ENCODE assay signal across 9 cellular contexts in the genomic region with DNA sequence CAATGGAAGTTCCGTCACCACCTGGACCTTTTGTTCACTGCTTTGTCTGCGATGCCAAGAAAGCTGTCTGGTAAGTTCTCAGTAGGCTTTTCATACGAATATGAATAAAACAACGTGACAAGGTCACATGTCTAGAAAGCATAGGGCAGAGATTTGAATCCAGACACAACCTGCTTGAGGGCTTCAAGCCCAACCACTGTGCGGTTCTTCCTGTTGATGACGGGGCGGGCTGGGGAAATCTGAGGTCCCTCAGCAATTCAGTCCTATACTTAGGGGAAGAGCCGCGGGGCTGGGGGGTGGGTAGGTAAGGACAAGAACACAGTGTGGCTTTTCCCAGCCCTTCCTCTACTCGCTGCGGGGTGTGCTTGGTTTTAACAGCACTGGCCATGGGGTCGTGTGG. TPM values are rescaled to one million over a fixed set of nuclear protein-coding genes. Genes with fewer than 3 reads are reported as not detected.
DNase-seq lines count a peak whose midpoint lies in the region; ATAC-seq, FAIRE-seq and TF ChIP-seq lines count a peak whose summit lies in the region.
"Had no signal": no experiment of that assay in that cellular context is flagged by ENCODE, and none has a peak within 500 bp of the region (broad histone marks: within the 10 kb centered on the region; RNA-seq: fewer than 3 reads in every experiment).

No MANE protein-coding gene starts in this region.

- intact Hi-C loops in CD4-positive, alpha-beta memory T cell (cut with micrococcal nuclease), result loop anchor here (1.0 to 5.0 kb wide), 2 partner anchors 148 to 269 kb away; no protein-coding TSS in a partner anchor
- intact Hi-C loops in activated CD4-positive, alpha-beta T cell treated with anti-CD3 and anti-CD28 coated beads, Interleukin-2, amount 10 ng/mL, durations not matched to agents 24 days and 14 days (cut with micrococcal nuclease), result no loop called here
- intact Hi-C loops in endothelial cell of umbilical vein (cut with micrococcal nuclease), result no loop called here

- no peak overlapping the region for H3K14ac ChIP-seq in trophoblast cell (ENCODE audit: low read length)

- no CpG with 5 or more reads among the region's 12 CpGs for WGBS in trophoblast cell (ENCODE audit: extremely low coverage, insufficient coverage, insufficient read length)

- H4K12ac ChIP-seq in trophoblast cell (ENCODE audit: low read depth, low read length), result no peak overlapping the region

- no peak overlapping the region for H3K4me3 Mint-ChIP-seq in CD4-positive, alpha-beta memory T cell
- no peak overlapping the region for H3K4me3 Mint-ChIP-seq in activated CD4-positive, alpha-beta T cell treated with anti-CD3 and anti-CD28 coated beads, Interleukin-2, amount 10 ng/mL, durations not matched to agents 24 days and 14 days

- no peaks in the 10 kb centered on the region for H4K20me1 ChIP-seq in endothelial cell of umbilical vein (replicated peaks; ENCODE audit: control insufficient read depth, extremely low read depth, insufficient read depth, low read length)

- no peaks in the 10 kb centered on the region for H3K27me3 Mint-ChIP-seq in CD4-positive, alpha-beta memory T cell
- peaks cover 13% of the 10 kb centered on the region for H3K27me3 Mint-ChIP-seq in activated CD4-positive, alpha-beta T cell treated with anti-CD3 and anti-CD28 coated beads, Interleukin-2, amount 10 ng/mL, durations not matched to agents 24 days and 14 days

- no peak overlapping the region for H2BK12ac ChIP-seq in trophoblast cell (ENCODE audit: low read length)

- H2BK5ac ChIP-seq in trophoblast cell (ENCODE audit: low read depth, low read length, poor library complexity), result no peak overlapping the region

- no peak for TF ChIP-seq POLR2A in endothelial cell of umbilical vein (IDR thresholded peaks at IDR 0.05; ENCODE audit: low read depth, low read length)

- no peaks in the 10 kb centered on the region for H3K9me3 ChIP-seq in CD4-positive, alpha-beta memory T cell (ENCODE audit: control insufficient read depth in 1 of 2, low read length in 2 of 2)
- H3K9me3 ChIP-seq in endothelial cell of umbilical vein (replicated peaks; ENCODE audit: control insufficient read depth, insufficient read depth, low read length) (no peaks in the 10 kb centered on the region), trophoblast cell (ENCODE audit: insufficient read depth, low read depth, low read length) (peaks cover 2% of the 10 kb centered on the region)

- dilution Hi-C loops in endothelial cell of umbilical vein (cut with MboI; ENCODE audit: extremely low pct_ligation_motif_present, low sequenced_read_pairs), result no loop called here

- H2AFZ ChIP-seq in endothelial cell of umbilical vein (ENCODE audit: low read depth, low read length), result peak overlapping the region; percentile 83
- H2AFZ ChIP-seq in trophoblast cell (ENCODE audit: insufficient read depth, low read length, poor library complexity), result no peak overlapping the region

- H3K9ac ChIP-seq in endothelial cell of umbilical vein (replicated peaks; ENCODE audit: extremely low read depth, insufficient read depth, low read length), result no peak overlapping the region
- H3K9ac ChIP-seq in trophoblast cell (ENCODE audit: low read length), result no peak overlapping the region

- CTCF ChIA-PET in CD4-positive, alpha-beta memory T cell (lab: Charles Lee; ENCODE audit: partially characterized antibody), result interaction anchor here (1.0 to 1.7 kb wide), 3 partner anchors 68 to 207 kb away, joined by 3 to 6 read pairs (median 3); no protein-coding TSS in a partner anchor
- CTCF ChIA-PET in endothelial cell of umbilical vein (lab: Charles Lee), result interaction anchor here (0.7 to 1.4 kb wide), 2 partner anchors 9 to 10 kb away, joined by 3 to 4 read pairs; no protein-coding TSS in a partner anchor

- H3K18ac ChIP-seq in trophoblast cell (ENCODE audit: low read length), result no peak overlapping the region

- no peaks in the 10 kb centered on the region for H3K9me1 ChIP-seq in endothelial cell of umbilical vein (replicated peaks; ENCODE audit: control insufficient read depth, extremely low read depth, insufficient read depth, low read length)

- H4K8ac ChIP-seq in trophoblast cell (ENCODE audit: low read depth, low read length), result no peak overlapping the region

- peak in 4 of 5 donors; percentile 27 to 72 (median 37) for DNase-seq in CD4-positive, alpha-beta memory T cell
- DNase-seq in activated CD4-positive, alpha-beta T cell treated with anti-CD3 and anti-CD28 coated beads, Interleukin-2, amount 10 ng/mL, durations not matched to agents 24 days and 14 days, result peak; percentile 72
- no peak for DNase-seq in endothelial cell of umbilical vein (ENCODE audit: low read depth, low spot score)
- DNase-seq in trophoblast cell, result no peak
- no peak for DNase-seq in NCI-H748 (lab: John Stamatoyannopoulos, UW; ENCODE audit: unreplicated experiment)
- DNase-seq in D721Med (ENCODE audit: insufficient read length, low spot score), result no peak
- DNase-seq in cerebellum (ENCODE audit: low spot score), result no peak
- DNase-seq: NCI-H1092 had no signal

- H3K23ac ChIP-seq in trophoblast cell (ENCODE audit: low read length), result no peak overlapping the region

- H3K79me2 ChIP-seq in endothelial cell of umbilical vein (ENCODE audit: control insufficient read depth, insufficient read depth, low read length) (no peaks in the 10 kb centered on the region), trophoblast cell (ENCODE audit: control insufficient read depth, insufficient read depth, low read length, poor library complexity) (no peaks in the 10 kb centered on the region)

- H3K4me2 ChIP-seq in endothelial cell of umbilical vein (ENCODE audit: insufficient read depth, low read length) (peak overlapping the region; percentile 62), trophoblast cell (ENCODE audit: low read length) (peak overlapping the region; percentile 57)

- no peak overlapping the region for H3K27ac ChIP-seq in CD4-positive, alpha-beta memory T cell (ENCODE audit: low read depth, low read length)
- H3K27ac ChIP-seq in endothelial cell of umbilical vein (ENCODE audit: insufficient read depth, low read depth, low read length) (no peak overlapping the region), trophoblast cell (ENCODE audit: low read depth, low read length) (no peak overlapping the region)

- H3K4me1 ChIP-seq in CD4-positive, alpha-beta memory T cell (ENCODE audit: insufficient read depth, low read length), result peaks cover 25% of the 10 kb centered on the region
- peaks cover 19% of the 10 kb centered on the region for H3K4me1 ChIP-seq in endothelial cell of umbilical vein (ENCODE audit: control insufficient read depth, extremely low read depth, insufficient read depth, low read length)
- H3K4me1 ChIP-seq in trophoblast cell (ENCODE audit: control insufficient read depth in 1 of 2, insufficient read depth in 2 of 2, low read length in 2 of 2), result peaks cover 12 to 15% of the 10 kb centered on the region in 2 experiments

- H3K27ac Mint-ChIP-seq in CD4-positive, alpha-beta memory T cell, result peak overlapping the region in 1 of 7 donors; percentile 51
- H3K27ac Mint-ChIP-seq in activated CD4-positive, alpha-beta T cell treated with anti-CD3 and anti-CD28 coated beads, Interleukin-2, amount 10 ng/mL, durations not matched to agents 24 days and 14 days, result no peak overlapping the region

- no peaks in the 10 kb centered on the region for H3K36me3 Mint-ChIP-seq in CD4-positive, alpha-beta memory T cell
- no peaks in the 10 kb centered on the region for H3K36me3 Mint-ChIP-seq in activated CD4-positive, alpha-beta T cell treated with anti-CD3 and anti-CD28 coated beads, Interleukin-2, amount 10 ng/mL, durations not matched to agents 24 days and 14 days (ENCODE audit: low read depth)

- TF ChIP-seq CTCF in endothelial cell of umbilical vein (IDR thresholded peaks at IDR 0.05; ENCODE audit: extremely low read depth in 1 of 2, insufficient read depth in 1 of 2, low read depth in 1 of 2, low read length in 2 of 2) (no peak), D721Med (IDR thresholded peaks at IDR 0.05; ENCODE audit: insufficient read depth, missing control alignments) (no peak)

- H3K4me1 Mint-ChIP-seq in CD4-positive, alpha-beta memory T cell, result peaks cover 12 to 20% (median 17%) of the 10 kb centered on the region in 4 donors
- peaks cover 18% of the 10 kb centered on the region for H3K4me1 Mint-ChIP-seq in activated CD4-positive, alpha-beta T cell treated with anti-CD3 and anti-CD28 coated beads, Interleukin-2, amount 10 ng/mL, durations not matched to agents 24 days and 14 days

- FAIRE-seq in endothelial cell of umbilical vein (lab: Jason Lieb, UNC) (no peak), D721Med (lab: Jason Lieb, UNC) (no peak)

- ATAC-seq in HG02870 (IDR thresholded peaks at IDR 0.05; ENCODE audit: unreplicated experiment), result no peak

- H3K4ac ChIP-seq in trophoblast cell (ENCODE audit: low read depth, low read length), result no peak overlapping the region

- H3K4me3 ChIP-seq in CD4-positive, alpha-beta memory T cell (ENCODE audit: low read length in 2 of 2), result peak overlapping the region in 1 of 2 donors; percentile 59
- H3K4me3 ChIP-seq in endothelial cell of umbilical vein (replicated peaks in 1 of 3; ENCODE audit: insufficient read depth in 1 of 3, low read depth in 1 of 3, low read length in 3 of 3) (no peak overlapping the region), trophoblast cell (ENCODE audit: low read depth, low read length) (no peak overlapping the region)

- peaks cover 6% of the 10 kb centered on the region for H3K79me1 ChIP-seq in trophoblast cell (ENCODE audit: low read length)

- H2BK120ac ChIP-seq in trophoblast cell (ENCODE audit: insufficient read depth, low read length, poor library complexity), result no peak overlapping the region

- no peak overlapping the region for H4K91ac ChIP-seq in trophoblast cell (ENCODE audit: low read depth, low read length)

- no peaks in the 10 kb centered on the region for H3K36me3 ChIP-seq in CD4-positive, alpha-beta memory T cell (ENCODE audit: insufficient read depth, low read length)
- H3K36me3 ChIP-seq in endothelial cell of umbilical vein (ENCODE audit: control insufficient read depth in 2 of 2, extremely low read depth in 1 of 2, insufficient read depth in 2 of 2, low read length in 2 of 2) (no peaks in the 10 kb centered on the region), trophoblast cell (ENCODE audit: control insufficient read depth in 1 of 2, insufficient read depth in 2 of 2, low read length in 2 of 2) (no peaks in the 10 kb centered on the region)

- H3K9me3 Mint-ChIP-seq in CD4-positive, alpha-beta memory T cell, result no peaks in the 10 kb centered on the region
- no peaks in the 10 kb centered on the region for H3K9me3 Mint-ChIP-seq in activated CD4-positive, alpha-beta T cell treated with anti-CD3 and anti-CD28 coated beads, Interleukin-2, amount 10 ng/mL, durations not matched to agents 24 days and 14 days

- POLR2A ChIA-PET in CD4-positive, alpha-beta memory T cell (lab: Charles Lee; ENCODE audit: partially characterized antibody), result interaction anchor here (1.0 to 2.1 kb wide), 6 partner anchors 9 to 221 kb away, joined by 3 to 5 read pairs (median 4); a partner anchor contains a TSS
- POLR2A ChIA-PET in endothelial cell of umbilical vein (lab: Charles Lee), result no interaction called here

- no TSS peak for BruUV-seq in endothelial cell of umbilical vein (replicated peaks; lab: Mats Ljungman, UMichigan)

- H2AK5ac ChIP-seq in trophoblast cell (ENCODE audit: low read length), result no peak overlapping the region

- H3K27me3 ChIP-seq in CD4-positive, alpha-beta memory T cell (ENCODE audit: insufficient read depth, low read length), result no peaks in the 10 kb centered on the region
- H3K27me3 ChIP-seq in endothelial cell of umbilical vein (ENCODE audit: control insufficient read depth in 2 of 2, insufficient read depth in 2 of 2, low read length in 2 of 2) (no peaks in the 10 kb centered on the region), trophoblast cell (ENCODE audit: insufficient read depth, low read length) (peaks cover 3% of the 10 kb centered on the region)

RNA-seq across cellular contexts. Expression of a gene that starts 32.4 kb away (rescaled TPM):
- total RNA-seq in CD4-positive, alpha-beta memory T cell, result 100 to 1,000 TPM; 189 to 197 TPM
- 10 to 100 TPM; 14.6 to 31.9 TPM for polyA plus RNA-seq in CD4-positive, alpha-beta memory T cell
- 59.9 and 61.6 TPM in 2 replicates for total RNA-seq in activated CD4-positive, alpha-beta T cell treated with anti-CD3 and anti-CD28 coated beads, Interleukin-2, amount 10 ng/mL, durations not matched to agents 24 days and 14 days
- total RNA-seq in endothelial cell of umbilical vein (71.7 and 88.2 TPM in 2 replicates), cerebellum (10.4 TPM)
- polyA plus RNA-seq in endothelial cell of umbilical vein, result 53.4 and 56.4 TPM in 2 replicates
- 47.7 and 47.9 TPM in 2 replicates for polyA plus RNA-seq in endothelial cell of umbilical vein (2011; cell fraction: cytosol; rRNA removed)
- polyA plus RNA-seq in endothelial cell of umbilical vein (2011; cell fraction: nucleus; rRNA removed), result 114 and 122 TPM in 2 replicates
- 87.3 and 91.3 TPM in 2 replicates for polyA plus RNA-seq in endothelial cell of umbilical vein (2012)
- polyA minus RNA-seq in endothelial cell of umbilical vein, result 53.1 and 59.9 TPM in 2 replicates
- 13.7 TPM for polyA minus RNA-seq in endothelial cell of umbilical vein (2011; cell fraction: cytosol; rRNA and poly(A)+ RNA removed)
- 73.9 and 75.1 TPM in 2 replicates for polyA minus RNA-seq in endothelial cell of umbilical vein (2011; cell fraction: nucleus; rRNA and poly(A)+ RNA removed)
- 49.5 and 54.4 TPM in 2 replicates for polyA plus RNA-seq in trophoblast cell (2013)

Comparison
In these comparisons a context has a peak if more than half of its experiments do, and no peak if none do; other contexts are left out.
1. DNase-seq: peak in CD4-positive, alpha-beta memory T cell (4 of 5) and activated CD4-positive, alpha-beta T cell treated with anti-CD3 and anti-CD28 coated beads, Interleukin-2, amount 10 ng/mL, durations not matched to agents 24 days and 14 days (single experiment); none in endothelial cell of umbilical vein (single experiment), trophoblast cell (0 of 2), NCI-H748 (single experiment), D721Med (single experiment) and cerebellum (single experiment).